Comparison of ENCODE assay signal across 16 cellular contexts in genomic region chr22:29320546-29320945, GRCh38. TPM values are rescaled to one million over a fixed set of nuclear protein-coding genes. Genes with fewer than 3 reads are reported as not detected.
DNase-seq lines count a peak whose midpoint lies in the region; ATAC-seq, FAIRE-seq and TF ChIP-seq lines count a peak whose summit lies in the region.
"Had no signal": no experiment of that assay in that cellular context is flagged by ENCODE, and none has a peak within 500 bp of the region (broad histone marks: within the 10 kb centered on the region; RNA-seq: fewer than 3 reads in every experiment).

No MANE protein-coding gene starts in this region.

- H3K27ac ChIP-seq in GM12878 (ENCODE audit: control insufficient read depth, insufficient read depth), result no peak overlapping the region
- H3K27ac ChIP-seq: esophagus muscularis mucosa, tibial artery had no signal

- no peak for TF ChIP-seq POLR2A in NB4 (IDR thresholded peaks at IDR 0.05; ENCODE audit: extremely low read depth, insufficient read length)
- no peak for TF ChIP-seq POLR2A in GM12878 (IDR thresholded peaks at IDR 0.05; ENCODE audit: low read depth, low read length)

- no peak for TF ChIP-seq EP300 in GM12878 (IDR thresholded peaks at IDR 0.05; ENCODE audit: borderline replicate concordance in 1 of 2, control insufficient read depth in 1 of 2, low read depth in 2 of 2, low read length in 2 of 2)

- CTCF ChIA-PET in GM12878 (lab: Yijun Ruan, JAX), result interaction anchor here (0.6 kb wide), 1 partner anchor 277 kb away, joined by 4 read pairs; no protein-coding TSS in a partner anchor

- peak; percentile 46; the same call in 2 of the 3 replicates for ATAC-seq in GM12878
- ATAC-seq: T-helper 17 cell had no signal

- in situ Hi-C loops in GM12878 (cut with MboI), result no loop called here

- H3K79me2 ChIP-seq in GM12878 (ENCODE audit: control insufficient read depth, insufficient read depth, low read length), result no peaks in the 10 kb centered on the region

- BruUV-seq in GM12878 (replicated peaks; lab: Mats Ljungman, UMichigan), result no TSS peak

- intact Hi-C loops in GM12878 (cut with micrococcal nuclease; ENCODE audit: unreplicated experiment) (no loop called here), posterior cingulate gyrus (cut with DNase I) (no loop called here)

- FAIRE-seq in GM12878 (lab: Jason Lieb, UNC), result no peak

- H3K27me3 ChIP-seq in GM12878 (replicated peaks in 1 of 2; ENCODE audit: control insufficient read depth in 2 of 2, insufficient read depth in 2 of 2, low read length in 1 of 2), result peaks cover 0 to 3% of the 10 kb centered on the region in 2 experiments; a peak in 3 of 4 replicates

- POLR2A ChIA-PET in GM12878 (lab: Charles Lee), result interaction anchor here (0.6 kb wide), 1 partner anchor 66 kb away, joined by 4 read pairs; no protein-coding TSS in a partner anchor

- no peaks in the 10 kb centered on the region for H3K9me3 ChIP-seq in GM12878 (replicated peaks; ENCODE audit: control insufficient read depth, insufficient read depth, low read length)
- H3K9me3 ChIP-seq: esophagus muscularis mucosa, tibial artery had no signal

- no peak for TF ChIP-seq RAD21 in GM12878 (IDR thresholded peaks at IDR 0.05; ENCODE audit: insufficient read depth, low read depth, low read length)

- DNase-seq in NCI-H2171 treated with DMSO at 0.1 percent for 48 hours (lab: John Stamatoyannopoulos, UW) (peak; percentile 13), NCI-H2171 (lab: John Stamatoyannopoulos, UW) (no peak), NB4 (ENCODE audit: low read depth) (peak; percentile 33), GM12878 (ENCODE audit: low read depth, low spot score) (no peak), pons (ENCODE audit: low spot score) (peak; percentile 42), NCI-H187 treated with DMSO at 0.1 percent for 48 hours (lab: John Stamatoyannopoulos, UW) (no peak), ecto neural progenitor cell (ENCODE audit: low spot score) (no peak), posterior cingulate gyrus (no peak)
- DNase-seq: ACHN; activated CD4-positive, alpha-beta T cell treated with anti-CD3 and anti-CD28 coated beads, Interleukin-2, amount 50 U/mL, for 48 hours; DMS79 treated with DMSO at 0.1 percent for 48 hours; NCI-H187; T-helper 17 cell; tibial artery had no signal

- no peak overlapping the region for H3K4me2 ChIP-seq in GM12878 (ENCODE audit: control insufficient read depth, insufficient read depth)

- H4K20me1 ChIP-seq in GM12878 (ENCODE audit: control insufficient read depth, insufficient read depth), result no peaks in the 10 kb centered on the region

- H3K9ac ChIP-seq in GM12878 (ENCODE audit: control insufficient read depth, insufficient read depth, low read length), result no peak overlapping the region

- RAD21 ChIA-PET in GM12878 (lab: Charles Lee; ENCODE audit: unreplicated experiment), result no interaction called here

- no peak overlapping the region for H3K4me3 ChIP-seq in NB4 (ENCODE audit: low read depth, low read length)
- H3K4me3 ChIP-seq in GM12878, result no peak overlapping the region
- H3K4me3 ChIP-seq: esophagus muscularis mucosa, lung, tibial artery had no signal

- 58% methylated on average over 1 of the region's 1 CpG for WGBS in GM12878 (ENCODE audit: insufficient coverage, insufficient replicate concordance, low lambda C conversion rate, missing lambda C conversion rate)

- no peaks in the 10 kb centered on the region for H3K36me3 ChIP-seq in GM12878 (ENCODE audit: control insufficient read depth in 2 of 2, insufficient read depth in 2 of 2, low read length in 1 of 2)
- H3K36me3 ChIP-seq: esophagus muscularis mucosa, tibial artery had no signal

- SMC1A ChIA-PET in GM12878 (lab: Charles Lee; ENCODE audit: uncharacterized antibody, unreplicated experiment), result interaction anchor here (0.8 kb wide), 1 partner anchor 16 kb away, joined by 3 read pairs; no protein-coding TSS in a partner anchor

- H3K4me1 ChIP-seq in GM12878 (ENCODE audit: control insufficient read depth, insufficient read depth, low read length), result no peaks in the 10 kb centered on the region

- no peak overlapping the region for H2AFZ ChIP-seq in GM12878 (ENCODE audit: control insufficient read depth, low read depth, low read length)

- TF ChIP-seq CTCF in NB4 (IDR thresholded peaks at IDR 0.05; ENCODE audit: low read depth, low read length) (peak; percentile 29), GM12878 (IDR thresholded peaks at IDR 0.05 in 2 of 3, conservative IDR thresholded peaks at IDR 0.05 in 1 of 3; ENCODE audit: control insufficient read depth in 2 of 3, extremely low read depth in 1 of 3, insufficient read depth in 1 of 3, low read depth in 3 of 3, low read length in 3 of 3) (peak in 1 of 3 experiments; percentile 16; a peak in 2 of 6 replicates)

TF ChIP-seq in GM12878, 131 proteins besides CTCF, POLR2A, EP300 and RAD21 (continues in another document):
- no peak for TF ChIP-seq ZZZ3 (IDR thresholded peaks at IDR 0.05; ENCODE audit: control insufficient read depth, insufficient read length, low read depth)

RNA-seq across cellular contexts. Expression of gene RASL10A, which starts 5.0 kb away (rescaled TPM):
- not detected in 2 replicates for total RNA-seq in GM12878 (2013; cell fraction: nucleolus; rRNA removed)
- 0.27 TPM in 1 of 2 replicates, not detected in the other for total RNA-seq in GM12878 (2014; rRNA removed)
- not detected in 2 replicates for total RNA-seq in GM12878 (2014; rRNA removed; fragmentation: Illumina TruSeq; extraction: Trizol)
- 0.32 and 0.46 TPM in 2 replicates for total RNA-seq in GM12878 (2021)
- polyA plus RNA-seq in GM12878 (2011; ENCODE audit: low read depth), result not detected
- polyA plus RNA-seq in GM12878 (2011; rRNA removed), result 0.12 TPM in 1 of 2 replicates, not detected in the other
- 0.10 and 0.33 TPM in 2 replicates for polyA plus RNA-seq in GM12878 (2011; cell fraction: cytosol; rRNA removed)
- 0.51 and 0.92 TPM in 2 replicates for polyA plus RNA-seq in GM12878 (2011; cell fraction: nucleus; rRNA removed)
- 0.31 and 0.35 TPM in 2 replicates for polyA plus RNA-seq in GM12878 (2012)
- not detected in 2 replicates for polyA plus RNA-seq in GM12878 (2014; fragmentation: Illumina TruSeq; extraction: Trizol)
- polyA plus RNA-seq in GM12878 (2014; fragmentation: Nextera tagmentation; extraction: Ambion mirVana), result not detected
- polyA plus RNA-seq in GM12878 (2014; rRNA removed), result not detected in 2 replicates
- polyA plus RNA-seq in GM12878 (2016; fragmentation: Nextera tagmentation; extraction: Ambion mirVana), result under 1 TPM; 0.17 to 0.24 TPM
- not detected in 2 replicates for polyA minus RNA-seq in GM12878 (2011; rRNA and poly(A)+ RNA removed)
- not detected in 2 replicates for polyA minus RNA-seq in GM12878 (2011; cell fraction: cytosol; rRNA and poly(A)+ RNA removed)
- not detected in 2 replicates for polyA minus RNA-seq in GM12878 (2011; cell fraction: nucleus; rRNA and poly(A)+ RNA removed)

RNA-seq across cellular contexts. Expression of gene GAS2L1, which starts 14.1 kb away (rescaled TPM):
- not detected in 2 replicates for total RNA-seq in GM12878 (2013; cell fraction: nucleolus; rRNA removed)
- total RNA-seq in GM12878 (2014; rRNA removed) (not detected in 2 replicates), GM12878 (2014; rRNA removed; fragmentation: Illumina TruSeq; extraction: Trizol) (not detected in 2 replicates), GM12878 (2021) (0.13 and 0.43 TPM in 2 replicates)
- not detected for polyA plus RNA-seq in GM12878 (2011; ENCODE audit: low read depth)
- polyA plus RNA-seq in GM12878 (2011; rRNA removed) (not detected in 2 replicates), GM12878 (2014; fragmentation: Illumina TruSeq; extraction: Trizol) (not detected in 2 replicates), GM12878 (2014; fragmentation: Nextera tagmentation; extraction: Ambion mirVana) (not detected), GM12878 (2014; rRNA removed) (0.03 and 0.06 TPM in 2 replicates), GM12878 (2016; fragmentation: Nextera tagmentation; extraction: Ambion mirVana) (not detected)
- 0.07 TPM in 1 of 2 replicates, not detected in the other for polyA plus RNA-seq in GM12878 (2011; cell fraction: cytosol; rRNA removed)
- polyA plus RNA-seq in GM12878 (2011; cell fraction: nucleus; rRNA removed), result 0.13 and 0.28 TPM in 2 replicates
- 0.12 and 0.25 TPM in 2 replicates for polyA plus RNA-seq in GM12878 (2012)
- polyA minus RNA-seq in GM12878 (2011; rRNA and poly(A)+ RNA removed), result not detected in 2 replicates
- not detected in 2 replicates for polyA minus RNA-seq in GM12878 (2011; cell fraction: cytosol; rRNA and poly(A)+ RNA removed)
- polyA minus RNA-seq in GM12878 (2011; cell fraction: nucleus; rRNA and poly(A)+ RNA removed), result not detected in 2 replicates

RNA-seq across cellular contexts. Expression of gene EWSR1, which starts 52.5 kb away (rescaled TPM):
- 358 and 390 TPM in 2 replicates for total RNA-seq in GM12878 (2013; cell fraction: nucleolus; rRNA removed)
- total RNA-seq in GM12878 (2014; rRNA removed) (339 and 342 TPM in 2 replicates), GM12878 (2014; rRNA removed; fragmentation: Illumina TruSeq; extraction: Trizol) (200 and 209 TPM in 2 replicates), GM12878 (2021) (307 and 325 TPM in 2 replicates)
- polyA plus RNA-seq in GM12878 (2011; ENCODE audit: low read depth), result 140 TPM
- polyA plus RNA-seq in GM12878 (2011; rRNA removed) (233 and 400 TPM in 2 replicates), GM12878 (2014; fragmentation: Illumina TruSeq; extraction: Trizol) (430 and 480 TPM in 2 replicates), GM12878 (2014; fragmentation: Nextera tagmentation; extraction: Ambion mirVana) (100 to 1,000 TPM; 130 to 180 TPM), GM12878 (2014; rRNA removed) (369 and 388 TPM in 2 replicates), GM12878 (2016; fragmentation: Nextera tagmentation; extraction: Ambion mirVana) (100 to 1,000 TPM; 426 to 464 TPM)
- polyA plus RNA-seq in GM12878 (2011; cell fraction: cytosol; rRNA removed), result 486 and 548 TPM in 2 replicates
- polyA plus RNA-seq in GM12878 (2011; cell fraction: nucleus; rRNA removed), result 908 and 919 TPM in 2 replicates
- 149 and 217 TPM in 2 replicates for polyA plus RNA-seq in GM12878 (2012)
- 345 and 478 TPM in 2 replicates for polyA minus RNA-seq in GM12878 (2011; rRNA and poly(A)+ RNA removed)
- polyA minus RNA-seq in GM12878 (2011; cell fraction: cytosol; rRNA and poly(A)+ RNA removed), result 124 and 140 TPM in 2 replicates
- 141 and 185 TPM in 2 replicates for polyA minus RNA-seq in GM12878 (2011; cell fraction: nucleus; rRNA and poly(A)+ RNA removed)

RNA-seq across cellular contexts. Expression of gene RHBDD3, which starts 52.8 kb away (rescaled TPM):
- 36.7 and 43.7 TPM in 2 replicates for total RNA-seq in GM12878 (2013; cell fraction: nucleolus; rRNA removed)
- 30.7 and 37.9 TPM in 2 replicates for total RNA-seq in GM12878 (2014; rRNA removed)
- 10.0 and 11.9 TPM in 2 replicates for total RNA-seq in GM12878 (2014; rRNA removed; fragmentation: Illumina TruSeq; extraction: Trizol)
- 23.1 and 28.4 TPM in 2 replicates for total RNA-seq in GM12878 (2021)
- polyA plus RNA-seq in GM12878 (2011; ENCODE audit: low read depth), result 5.3 TPM
- 3.8 and 8.6 TPM in 2 replicates for polyA plus RNA-seq in GM12878 (2011; rRNA removed)
- 14.9 and 23.0 TPM in 2 replicates for polyA plus RNA-seq in GM12878 (2011; cell fraction: cytosol; rRNA removed)
- polyA plus RNA-seq in GM12878 (2011; cell fraction: nucleus; rRNA removed), result 23.5 and 35.8 TPM in 2 replicates
- polyA plus RNA-seq in GM12878 (2012), result 13.5 and 16.4 TPM in 2 replicates
- 3.9 and 8.1 TPM in 2 replicates for polyA plus RNA-seq in GM12878 (2014; fragmentation: Illumina TruSeq; extraction: Trizol)
- polyA plus RNA-seq in GM12878 (2014; fragmentation: Nextera tagmentation; extraction: Ambion mirVana), result 1 to 10 TPM in 1 of 2 experiments, under 1 TPM in 1; 0.27 to 1.2 TPM
- polyA plus RNA-seq in GM12878 (2014; rRNA removed), result 37.6 and 41.2 TPM in 2 replicates
- polyA plus RNA-seq in GM12878 (2016; fragmentation: Nextera tagmentation; extraction: Ambion mirVana), result 10 to 100 TPM; 36.9 to 38.7 TPM
- polyA minus RNA-seq in GM12878 (2011; rRNA and poly(A)+ RNA removed), result 3.6 and 9.5 TPM in 2 replicates
- polyA minus RNA-seq in GM12878 (2011; cell fraction: cytosol; rRNA and poly(A)+ RNA removed), result 2.9 and 6.8 TPM in 2 replicates
- 5.3 and 13.4 TPM in 2 replicates for polyA minus RNA-seq in GM12878 (2011; cell fraction: nucleus; rRNA and poly(A)+ RNA removed)

Comparison
In these comparisons a context has a peak if more than half of its experiments do, and no peak if none do; other contexts are left out.
1. DNase-seq: peak in NCI-H2171 treated with DMSO at 0.1 percent for 48 hours (single experiment), NB4 (single experiment) and pons (single experiment); none in NCI-H2171 (single experiment), GM12878 (single experiment), NCI-H187 treated with DMSO at 0.1 percent for 48 hours (single experiment), ecto neural progenitor cell (single experiment) and posterior cingulate gyrus (0 of 10).